ENCODE assay signal across 8 cellular contexts in genomic region chr9:86946712-86947145, GRCh38. TPM values are rescaled to one million over a fixed set of nuclear protein-coding genes. Genes with fewer than 3 reads are reported as not detected.
DNase-seq lines count a peak whose midpoint lies in the region; ATAC-seq and TF ChIP-seq lines count a peak whose summit lies in the region.

No MANE protein-coding gene starts in this region.

- peak; percentile 5 for ATAC-seq in activated CD4-positive, alpha-beta T cell treated with anti-CD3 and anti-CD28 coated beads for 36 hours

- CTCF ChIA-PET in activated CD4-positive, alpha-beta T cell treated with anti-CD3 and anti-CD28 coated beads for 36 hours (lab: Charles Lee) = no interaction called here
- CTCF ChIA-PET in activated CD4-positive, alpha-beta memory T cell treated with anti-CD3 and anti-CD28 coated beads, Interleukin-2, amount 10 ng/mL, durations not matched to agents 7 days and 5 days (lab: Charles Lee) = interaction anchor here (1.6 kb wide), 1 partner anchor 62 kb away, joined by 4 read pairs; no protein-coding TSS in a partner anchor

- POLR2A ChIA-PET in activated CD4-positive, alpha-beta T cell treated with anti-CD3 and anti-CD28 coated beads for 36 hours (lab: Charles Lee) = no interaction called here
- POLR2A ChIA-PET in activated CD4-positive, alpha-beta memory T cell treated with anti-CD3 and anti-CD28 coated beads, Interleukin-2, amount 10 ng/mL, durations not matched to agents 7 days and 5 days (lab: Charles Lee) = no interaction called here

- H3K4me3 ChIP-seq in HUES64 (ENCODE audit: low read length) (peak overlapping the region; percentile 81), esophagus squamous epithelium (peak overlapping the region; percentile 69 to 92 (median 77)), urinary bladder (ENCODE audit: low read depth, low read length) (peak overlapping the region; percentile 84)

- H3K27me3 ChIP-seq in HUES64 (ENCODE audit: insufficient read depth, low read length) = peaks cover 65% of the 10 kb centered on the region
- H3K27me3 ChIP-seq in esophagus squamous epithelium = peaks cover 0 to 41% (median 0%) of the 10 kb centered on the region in 4 donors

- H3K4me3 Mint-ChIP-seq in activated CD4-positive, alpha-beta T cell treated with anti-CD3 and anti-CD28 coated beads for 36 hours = peak overlapping the region; percentile 64
- peak overlapping the region; percentile 68 for H3K4me3 Mint-ChIP-seq in activated CD4-positive, alpha-beta memory T cell treated with anti-CD3 and anti-CD28 coated beads, Interleukin-2, amount 10 ng/mL, durations not matched to agents 7 days and 5 days
- peak overlapping the region; percentile 87 for H3K4me3 Mint-ChIP-seq in nephron progenitor cell

- no peaks in the 10 kb centered on the region for H3K9me3 Mint-ChIP-seq in activated CD4-positive, alpha-beta T cell treated with anti-CD3 and anti-CD28 coated beads for 36 hours (ENCODE audit: low read depth)
- H3K9me3 Mint-ChIP-seq in activated CD4-positive, alpha-beta memory T cell treated with anti-CD3 and anti-CD28 coated beads, Interleukin-2, amount 10 ng/mL, durations not matched to agents 7 days and 5 days = peaks cover 2% of the 10 kb centered on the region
- H3K9me3 Mint-ChIP-seq in nephron progenitor cell = peaks cover 21% of the 10 kb centered on the region

- H3K27ac ChIP-seq in HUES64 (ENCODE audit: low read depth, low read length) (peak overlapping the region; percentile 96; the same call in 1 of the 2 replicates), esophagus squamous epithelium (peak overlapping the region; percentile 80 to 94 (median 90)), urinary bladder (ENCODE audit: low read depth) (peak overlapping the region; percentile 74)

- H3K36me3 ChIP-seq in HUES64 (ENCODE audit: insufficient read depth, low read length) = no peaks in the 10 kb centered on the region
- no peaks in the 10 kb centered on the region for H3K36me3 ChIP-seq in esophagus squamous epithelium
- no peaks in the 10 kb centered on the region for H3K36me3 ChIP-seq in urinary bladder (ENCODE audit: insufficient read depth)

- H3K4me1 Mint-ChIP-seq in activated CD4-positive, alpha-beta T cell treated with anti-CD3 and anti-CD28 coated beads for 36 hours = peaks cover 9% of the 10 kb centered on the region
- H3K4me1 Mint-ChIP-seq in activated CD4-positive, alpha-beta memory T cell treated with anti-CD3 and anti-CD28 coated beads, Interleukin-2, amount 10 ng/mL, durations not matched to agents 7 days and 5 days = peaks cover 21% of the 10 kb centered on the region
- H3K4me1 Mint-ChIP-seq in nephron progenitor cell = peaks cover 48% of the 10 kb centered on the region

- H3K36me3 Mint-ChIP-seq in activated CD4-positive, alpha-beta T cell treated with anti-CD3 and anti-CD28 coated beads for 36 hours (ENCODE audit: low read depth) = no peaks in the 10 kb centered on the region
- peaks cover under 1% of the 10 kb centered on the region for H3K36me3 Mint-ChIP-seq in activated CD4-positive, alpha-beta memory T cell treated with anti-CD3 and anti-CD28 coated beads, Interleukin-2, amount 10 ng/mL, durations not matched to agents 7 days and 5 days (ENCODE audit: low read depth)
- peaks cover 32% of the 10 kb centered on the region for H3K36me3 Mint-ChIP-seq in nephron progenitor cell (ENCODE audit: low read depth)

- H3K27ac Mint-ChIP-seq in activated CD4-positive, alpha-beta T cell treated with anti-CD3 and anti-CD28 coated beads for 36 hours = no peak overlapping the region
- H3K27ac Mint-ChIP-seq in activated CD4-positive, alpha-beta memory T cell treated with anti-CD3 and anti-CD28 coated beads, Interleukin-2, amount 10 ng/mL, durations not matched to agents 7 days and 5 days = no peak overlapping the region
- H3K27ac Mint-ChIP-seq in nephron progenitor cell = peak overlapping the region; percentile 93

- H3K9me3 ChIP-seq in HUES64 (ENCODE audit: insufficient read depth, low read depth, low read length) = peaks cover 6% of the 10 kb centered on the region; the same call in 1 of the 2 replicates
- H3K9me3 ChIP-seq in esophagus squamous epithelium = no peaks in the 10 kb centered on the region

- H3K9ac ChIP-seq in HUES64 (ENCODE audit: low read depth, low read length) = peak overlapping the region; percentile 82

- under 1% methylated on average over 52 of the region's 52 CpGs for WGBS in HUES64
- no CpG with 5 or more reads among the region's 52 CpGs for WGBS in esophagus squamous epithelium, 2 donors
- under 1% methylated on average over 52 of the region's 52 CpGs for WGBS in urinary bladder

- peaks cover 44% of the 10 kb centered on the region for H3K4me1 ChIP-seq in HUES64 (ENCODE audit: insufficient read depth, low read length)
- H3K4me1 ChIP-seq in esophagus squamous epithelium = peaks cover 4 to 49% (median 13%) of the 10 kb centered on the region in 3 donors
- peaks cover 3% of the 10 kb centered on the region for H3K4me1 ChIP-seq in urinary bladder (ENCODE audit: insufficient read depth)

- peaks cover 23% of the 10 kb centered on the region for H3K27me3 Mint-ChIP-seq in activated CD4-positive, alpha-beta T cell treated with anti-CD3 and anti-CD28 coated beads for 36 hours
- peaks cover 38% of the 10 kb centered on the region for H3K27me3 Mint-ChIP-seq in activated CD4-positive, alpha-beta memory T cell treated with anti-CD3 and anti-CD28 coated beads, Interleukin-2, amount 10 ng/mL, durations not matched to agents 7 days and 5 days
- H3K27me3 Mint-ChIP-seq in nephron progenitor cell (ENCODE audit: low read depth, poor library complexity) = no peaks in the 10 kb centered on the region

- TF ChIP-seq CTCF in esophagus squamous epithelium (IDR thresholded peaks at IDR 0.05) (no peak), nephron progenitor cell (IDR thresholded peaks at IDR 0.05) (no peak)

- no peak for TF ChIP-seq POLR2A in esophagus squamous epithelium (IDR thresholded peaks at IDR 0.05)

- peak; percentile 64 for DNase-seq in activated CD4-positive, alpha-beta T cell treated with anti-CD3 and anti-CD28 coated beads for 36 hours
- no peak for DNase-seq in activated CD4-positive, alpha-beta T cell treated with anti-CD3 and anti-CD28 coated beads for 1 hour
- DNase-seq in activated CD4-positive, alpha-beta memory T cell treated with anti-CD3 and anti-CD28 coated beads, Interleukin-2, amount 10 ng/mL, durations not matched to agents 7 days and 5 days = peak; percentile 43
- DNase-seq in esophagus squamous epithelium (lab: John Stamatoyannopoulos, UW) = no peak
- DNase-seq in nephron progenitor cell = peak; percentile 60
- DNase-seq in NCI-H1694 (lab: John Stamatoyannopoulos, UW) = no peak

- intact Hi-C loops in activated CD4-positive, alpha-beta T cell treated with anti-CD3 and anti-CD28 coated beads for 36 hours (cut with DNase I, micrococcal nuclease) = loop anchor here (2.0 to 10.0 kb wide), 7 partner anchors 176 to 1139 kb away; partner anchors contain the start of genes ISCA1 (in 1 of the 2) and TUT7 (in 1 of the 2)
- intact Hi-C loops in esophagus squamous epithelium (cut with DNase I) = loop anchor here (5.0 kb wide), 1 partner anchor 459 kb away; no protein-coding TSS in a partner anchor

RNA-seq across cellular contexts. Expression of gene GAS1, which starts 0.6 kb away (rescaled TPM):
- total RNA-seq in activated CD4-positive, alpha-beta T cell treated with anti-CD3 and anti-CD28 coated beads for 36 hours = under 1 TPM; 0.11 to 0.21 TPM
- polyA plus RNA-seq in HUES64 (2013, experiment 1 of 2) = 7.1 TPM
- polyA plus RNA-seq in HUES64 (2013, experiment 2 of 2) = 11.8 TPM
- under 1 TPM; 0.20 to 0.25 TPM for total RNA-seq in activated CD4-positive, alpha-beta memory T cell treated with anti-CD3 and anti-CD28 coated beads, Interleukin-2, amount 10 ng/mL, durations not matched to agents 7 days and 5 days
- total RNA-seq in esophagus squamous epithelium = 10 to 100 TPM in 2 of 4 donors, 1 to 10 TPM in 2; 3.4 to 49.2 (median 13.0) TPM
- total RNA-seq in urinary bladder = 52.8 TPM
- polyA plus RNA-seq in urinary bladder = 46.3 TPM

Comparison
In these comparisons a context has a peak if more than half of its experiments do, and no peak if none do; other contexts are left out.
1. DNase-seq: peak in activated CD4-positive, alpha-beta T cell treated with anti-CD3 and anti-CD28 coated beads for 36 hours (single experiment), activated CD4-positive, alpha-beta memory T cell treated with anti-CD3 and anti-CD28 coated beads, Interleukin-2, amount 10 ng/mL, durations not matched to agents 7 days and 5 days (single experiment) and nephron progenitor cell (single experiment); none in activated CD4-positive, alpha-beta T cell treated with anti-CD3 and anti-CD28 coated beads for 1 hour (single experiment), esophagus squamous epithelium (single experiment) and NCI-H1694 (single experiment).
2. Peak in every context shown above with its lines, with median percentiles within 50 percentile points of each other: H3K4me3 Mint-ChIP-seq, H3K27ac ChIP-seq and H3K4me3 ChIP-seq.